8 cellular contexts compared by ENCODE assay signal in the genomic region with DNA sequence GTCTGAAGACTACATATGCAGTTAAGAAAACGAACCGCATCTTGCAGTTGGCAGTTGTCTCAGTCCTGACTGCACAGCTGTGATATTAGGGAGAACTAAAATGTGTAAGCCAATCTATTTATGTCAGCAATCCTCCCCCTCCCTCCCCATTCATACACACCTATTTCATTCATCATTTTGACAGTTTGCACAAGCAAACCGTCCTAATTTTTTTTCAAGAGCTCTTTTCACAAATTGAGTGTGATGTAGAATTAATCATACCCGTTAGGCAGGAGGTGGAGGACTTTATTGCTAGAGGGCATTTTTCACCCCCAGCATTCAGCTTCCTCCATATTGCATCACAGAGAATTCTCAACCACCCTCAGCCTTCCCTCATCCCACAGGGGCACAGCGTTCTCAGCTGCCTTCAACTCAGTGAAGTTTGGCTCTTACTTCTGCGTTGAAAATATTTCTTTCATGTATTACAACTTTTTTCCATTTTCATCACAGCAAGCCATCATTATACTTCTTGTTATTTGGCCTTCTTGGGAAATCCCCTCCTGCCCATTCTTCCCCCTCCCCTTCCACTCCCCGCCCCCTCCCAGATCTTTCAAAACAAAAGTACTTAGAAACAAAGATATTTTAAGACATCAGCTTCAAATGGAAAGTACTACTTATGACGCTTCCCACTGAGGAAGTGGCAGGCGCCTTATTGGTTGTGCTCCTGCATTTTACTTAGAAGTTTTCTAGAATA.
DNase-seq lines count a peak whose midpoint lies in the region; ATAC-seq and TF ChIP-seq lines count a peak whose summit lies in the region.

No MANE protein-coding gene starts in this region.

- H3K9ac ChIP-seq in iPS-18a (ENCODE audit: low read length): peak overlapping the region; percentile 1

- no peaks in the 10 kb centered on the region for H3K27me3 ChIP-seq in iPS-18a (ENCODE audit: control insufficient read depth, insufficient read depth, low read length)
- no peaks in the 10 kb centered on the region for H3K27me3 ChIP-seq in WERI-Rb-1 (ENCODE audit: insufficient read depth, low read depth, severe bottlenecking)

- H3K27ac ChIP-seq in iPS-18a (ENCODE audit: low read length) (peak overlapping the region; percentile 20), WERI-Rb-1 (no peak overlapping the region)

- H3K4me3 ChIP-seq in iPS-18a (ENCODE audit: low read length): no peak overlapping the region
- H3K4me3 ChIP-seq in WERI-Rb-1 (ENCODE audit: low read depth, low read length): no peak overlapping the region

- H3K36me3 ChIP-seq in iPS-18a (ENCODE audit: control insufficient read depth, low read depth, low read length) (no peaks in the 10 kb centered on the region), WERI-Rb-1 (no peaks in the 10 kb centered on the region)

- DNase-seq in OCI-M1 (lab: John Stamatoyannopoulos, UW): peak; percentile 91
- peak; percentile 84 for DNase-seq in activated effector memory CD4-positive, alpha-beta T cell treated with anti-CD3 and anti-CD28 coated beads, Interleukin-2, amount 50 U/mL, for 16 hours
- peak; percentile 33 for DNase-seq in stimulated activated CD8-positive, alpha-beta memory T cell treated with anti-CD3 and anti-CD28 coated beads, Interleukin-12 subunit alpha, Interleukin-12 subunit beta, amount 100 ng/mL, for 4 hours (ENCODE audit: low read depth)
- DNase-seq in NCI-H1048 (lab: John Stamatoyannopoulos, UW): no peak
- DNase-seq in WERI-Rb-1: no peak

- H3K9me3 ChIP-seq in iPS-18a (ENCODE audit: control insufficient read depth, low read depth, low read length): no peaks in the 10 kb centered on the region
- H3K9me3 ChIP-seq in WERI-Rb-1 (ENCODE audit: severe bottlenecking): no peaks in the 10 kb centered on the region

- no peak for TF ChIP-seq CTCF in WERI-Rb-1 (IDR thresholded peaks at IDR 0.05; ENCODE audit: low read depth, low read length)

- H3K4me1 ChIP-seq in iPS-18a (ENCODE audit: control insufficient read depth, low read depth, low read length): peaks cover 28% of the 10 kb centered on the region

- ATAC-seq in GM18870 (IDR thresholded peaks at IDR 0.05; ENCODE audit: unreplicated experiment) (peak; percentile 53), HG03025 (IDR thresholded peaks at IDR 0.05; ENCODE audit: low FRiP score, unreplicated experiment) (peak; percentile 62)

Comparison
In these comparisons a context has a peak if more than half of its experiments do, and no peak if none do; other contexts are left out.
1. DNase-seq: peak in OCI-M1 (single experiment), activated effector memory CD4-positive, alpha-beta T cell treated with anti-CD3 and anti-CD28 coated beads, Interleukin-2, amount 50 U/mL, for 16 hours (single experiment) and stimulated activated CD8-positive, alpha-beta memory T cell treated with anti-CD3 and anti-CD28 coated beads, Interleukin-12 subunit alpha, Interleukin-12 subunit beta, amount 100 ng/mL, for 4 hours (single experiment); none in NCI-H1048 (single experiment) and WERI-Rb-1 (single experiment).